In the genomic region with DNA sequence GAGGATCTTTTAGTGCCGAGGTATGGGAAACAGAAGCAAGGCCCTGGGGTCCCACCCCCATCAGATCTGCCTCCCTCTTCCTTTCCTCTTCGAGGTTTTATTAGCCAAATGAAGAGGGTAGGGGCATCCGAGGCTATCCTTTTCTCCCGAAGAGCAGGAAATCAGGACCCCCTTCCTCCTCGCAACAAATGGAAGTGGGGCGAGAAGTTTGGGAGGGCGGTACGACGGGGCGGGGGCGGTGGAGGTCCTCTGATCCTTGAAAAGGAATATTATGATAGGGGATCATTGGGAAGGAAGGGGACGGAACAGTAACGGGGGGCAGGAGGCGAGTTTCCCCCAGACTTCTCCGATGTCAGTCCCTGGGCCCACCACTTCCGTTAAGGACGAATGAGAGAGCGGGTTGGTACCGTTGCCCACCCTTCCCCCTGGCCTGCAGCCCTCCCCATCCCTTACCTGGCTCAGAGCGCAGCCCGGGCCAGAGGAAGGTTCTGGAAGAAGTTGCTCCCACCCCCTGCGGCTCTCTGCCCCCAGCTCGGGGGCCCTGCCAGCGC, we compare ENCODE assay signal across 1 cellular context.
TF ChIP-seq lines count a peak whose summit lies in the region.

No MANE protein-coding gene starts in this region.

TF ChIP-seq in SK-N-SH treated with all-trans-retinoic acid at 6 μM for 48 hours, 23 proteins besides CTCF, POLR2A, EP300 and RAD21 (continued from another document):
- TF ChIP-seq, protein P1, sequence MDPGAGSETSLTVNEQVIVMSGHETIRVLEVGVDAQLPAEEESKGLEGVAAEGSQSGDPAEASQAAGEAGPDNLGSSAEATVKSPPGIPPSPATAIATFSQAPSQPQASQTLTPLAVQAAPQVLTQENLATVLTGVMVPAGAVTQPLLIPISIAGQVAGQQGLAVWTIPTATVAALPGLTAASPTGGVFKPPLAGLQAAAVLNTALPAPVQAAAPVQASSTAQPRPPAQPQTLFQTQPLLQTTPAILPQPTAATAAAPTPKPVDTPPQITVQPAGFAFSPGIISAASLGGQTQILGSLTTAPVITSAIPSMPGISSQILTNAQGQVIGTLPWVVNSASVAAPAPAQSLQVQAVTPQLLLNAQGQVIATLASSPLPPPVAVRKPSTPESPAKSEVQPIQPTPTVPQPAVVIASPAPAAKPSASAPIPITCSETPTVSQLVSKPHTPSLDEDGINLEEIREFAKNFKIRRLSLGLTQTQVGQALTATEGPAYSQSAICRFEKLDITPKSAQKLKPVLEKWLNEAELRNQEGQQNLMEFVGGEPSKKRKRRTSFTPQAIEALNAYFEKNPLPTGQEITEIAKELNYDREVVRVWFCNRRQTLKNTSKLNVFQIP (CRISPR knock-in tag; IDR thresholded peaks at IDR 0.05; ENCODE audit: borderline replicate concordance, low read depth) = no peak
- TF ChIP-seq, protein P2, sequence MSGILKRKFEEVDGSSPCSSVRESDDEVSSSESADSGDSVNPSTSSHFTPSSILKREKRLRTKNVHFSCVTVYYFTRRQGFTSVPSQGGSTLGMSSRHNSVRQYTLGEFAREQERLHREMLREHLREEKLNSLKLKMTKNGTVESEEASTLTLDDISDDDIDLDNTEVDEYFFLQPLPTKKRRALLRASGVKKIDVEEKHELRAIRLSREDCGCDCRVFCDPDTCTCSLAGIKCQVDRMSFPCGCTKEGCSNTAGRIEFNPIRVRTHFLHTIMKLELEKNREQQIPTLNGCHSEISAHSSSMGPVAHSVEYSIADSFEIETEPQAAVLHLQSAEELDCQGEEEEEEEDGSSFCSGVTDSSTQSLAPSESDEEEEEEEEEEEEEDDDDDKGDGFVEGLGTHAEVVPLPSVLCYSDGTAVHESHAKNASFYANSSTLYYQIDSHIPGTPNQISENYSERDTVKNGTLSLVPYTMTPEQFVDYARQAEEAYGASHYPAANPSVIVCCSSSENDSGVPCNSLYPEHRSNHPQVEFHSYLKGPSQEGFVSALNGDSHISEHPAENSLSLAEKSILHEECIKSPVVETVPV (CRISPR knock-in tag; IDR thresholded peaks at IDR 0.05) = no peak
- TF ChIP-seq ZNF565 (CRISPR knock-in tag; conservative IDR thresholded peaks at IDR 0.05; ENCODE audit: low read depth) (no peak), BACH2 (CRISPR knock-in tag; IDR thresholded peaks at IDR 0.05; ENCODE audit: borderline replicate concordance) (no peak), GLIS3 (CRISPR knock-in tag; IDR thresholded peaks at IDR 0.05) (no peak), ZFP3 (CRISPR knock-in tag; IDR thresholded peaks at IDR 0.05) (no peak), CSDC2 (CRISPR knock-in tag; IDR thresholded peaks at IDR 0.05) (no peak), ZNF70 (CRISPR knock-in tag; IDR thresholded peaks at IDR 0.05) (no peak), ISL1 (CRISPR knock-in tag; IDR thresholded peaks at IDR 0.05) (no peak), OSR1 (CRISPR knock-in tag; IDR thresholded peaks at IDR 0.05) (no peak), ZFP30 (CRISPR knock-in tag; IDR thresholded peaks at IDR 0.05) (no peak), ZNF8 (CRISPR knock-in tag; IDR thresholded peaks at IDR 0.05) (no peak), RARB (CRISPR knock-in tag; IDR thresholded peaks at IDR 0.05) (no peak), ESRRG (CRISPR knock-in tag; IDR thresholded peaks at IDR 0.05) (no peak)
- TF ChIP-seq, protein P3, sequence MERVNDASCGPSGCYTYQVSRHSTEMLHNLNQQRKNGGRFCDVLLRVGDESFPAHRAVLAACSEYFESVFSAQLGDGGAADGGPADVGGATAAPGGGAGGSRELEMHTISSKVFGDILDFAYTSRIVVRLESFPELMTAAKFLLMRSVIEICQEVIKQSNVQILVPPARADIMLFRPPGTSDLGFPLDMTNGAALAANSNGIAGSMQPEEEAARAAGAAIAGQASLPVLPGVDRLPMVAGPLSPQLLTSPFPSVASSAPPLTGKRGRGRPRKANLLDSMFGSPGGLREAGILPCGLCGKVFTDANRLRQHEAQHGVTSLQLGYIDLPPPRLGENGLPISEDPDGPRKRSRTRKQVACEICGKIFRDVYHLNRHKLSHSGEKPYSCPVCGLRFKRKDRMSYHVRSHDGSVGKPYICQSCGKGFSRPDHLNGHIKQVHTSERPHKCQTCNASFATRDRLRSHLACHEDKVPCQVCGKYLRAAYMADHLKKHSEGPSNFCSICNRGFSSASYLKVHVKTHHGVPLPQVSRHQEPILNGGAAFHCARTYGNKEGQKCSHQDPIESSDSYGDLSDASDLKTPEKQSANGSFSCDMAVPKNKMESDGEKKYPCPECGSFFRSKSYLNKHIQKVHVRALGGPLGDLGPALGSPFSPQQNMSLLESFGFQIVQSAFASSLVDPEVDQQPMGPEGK (CRISPR knock-in tag; IDR thresholded peaks at IDR 0.05; ENCODE audit: borderline replicate concordance) = no peak
